ENCODE assay signal across 9 cellular contexts in genomic region chr3:51434746-51435323, GRCh38. TPM values are rescaled to one million over a fixed set of nuclear protein-coding genes. Genes with fewer than 3 reads are reported as not detected.
DNase-seq lines count a peak whose midpoint lies in the region; TF ChIP-seq lines count a peak whose summit lies in the region.
"Had no signal": no experiment of that assay in that cellular context is flagged by ENCODE, and none has a peak within 500 bp of the region (broad histone marks: within the 10 kb centered on the region; RNA-seq: fewer than 3 reads in every experiment).

No MANE protein-coding gene starts in this region.

- H3K36me3 ChIP-seq in neural progenitor cell (peaks cover 10% of the 10 kb centered on the region), vagina (peaks cover 0 to 34% of the 10 kb centered on the region in 2 donors)

- H3K9me3 ChIP-seq in neural progenitor cell (ENCODE audit: low read depth) (no peaks in the 10 kb centered on the region), vagina (no peaks in the 10 kb centered on the region)

- POLR2A ChIA-PET in activated CD4-positive, alpha-beta memory T cell treated with anti-CD3 and anti-CD28 coated beads, Interleukin-2, amount 10 ng/mL, durations not matched to agents 7 days and 5 days (lab: Charles Lee): interaction anchor here (1.4 kb wide), 1 partner anchor 65 kb away, joined by 5 read pairs; the partner anchor contains the start of gene DCAF1

- H3K9me3 Mint-ChIP-seq in activated CD4-positive, alpha-beta memory T cell treated with anti-CD3 and anti-CD28 coated beads, Interleukin-2, amount 10 ng/mL, durations not matched to agents 7 days and 5 days: no peaks in the 10 kb centered on the region
- H3K9me3 Mint-ChIP-seq in neural progenitor cell: no peaks in the 10 kb centered on the region

- H3K27ac Mint-ChIP-seq in activated CD4-positive, alpha-beta memory T cell treated with anti-CD3 and anti-CD28 coated beads, Interleukin-2, amount 10 ng/mL, durations not matched to agents 7 days and 5 days: peak overlapping the region; percentile 33
- H3K27ac Mint-ChIP-seq in neural progenitor cell: no peak overlapping the region

- no peak overlapping the region for H3K27ac ChIP-seq in neural progenitor cell
- H3K27ac ChIP-seq in vagina: no peak overlapping the region
- H3K27ac ChIP-seq: skin epidermis had no signal

- peak; percentile 60 for TF ChIP-seq CTCF in AG09319 (IDR thresholded peaks at IDR 0.05; ENCODE audit: low read depth, low read length)
- TF ChIP-seq CTCF in GM13977 (IDR thresholded peaks at IDR 0.05; ENCODE audit: extremely low read depth, insufficient read depth, missing control alignments): peak; percentile 77
- TF ChIP-seq CTCF in neural progenitor cell (IDR thresholded peaks at IDR 0.05): peak; percentile 78
- peak in 2 of 3 experiments; percentile 22 to 23 for TF ChIP-seq CTCF in vagina (IDR thresholded peaks at IDR 0.05)

- no peaks in the 10 kb centered on the region for H3F3A ChIP-seq in neural progenitor cell (ENCODE audit: low read depth)

- no peak overlapping the region for H3K4me2 ChIP-seq in neural progenitor cell

- no peak overlapping the region for H3K9ac ChIP-seq in neural progenitor cell

- CTCF ChIA-PET in activated CD4-positive, alpha-beta memory T cell treated with anti-CD3 and anti-CD28 coated beads, Interleukin-2, amount 10 ng/mL, durations not matched to agents 7 days and 5 days (lab: Charles Lee): interaction anchor here (0.6 to 4.9 kb wide), 14 partner anchors 9 to 619 kb away, joined by 3 to 45 read pairs (median 4); partner anchors contain the start of genes DCAF1, MANF and RBM15B

- H3K27me3 Mint-ChIP-seq in activated CD4-positive, alpha-beta memory T cell treated with anti-CD3 and anti-CD28 coated beads, Interleukin-2, amount 10 ng/mL, durations not matched to agents 7 days and 5 days: no peaks in the 10 kb centered on the region
- no peaks in the 10 kb centered on the region for H3K27me3 Mint-ChIP-seq in neural progenitor cell (ENCODE audit: insufficient read depth, low read depth)

- peaks cover 4% of the 10 kb centered on the region for H3K4me1 Mint-ChIP-seq in activated CD4-positive, alpha-beta memory T cell treated with anti-CD3 and anti-CD28 coated beads, Interleukin-2, amount 10 ng/mL, durations not matched to agents 7 days and 5 days
- H3K4me1 Mint-ChIP-seq in neural progenitor cell: no peaks in the 10 kb centered on the region

- intact Hi-C loops in vagina (cut with DNase I): loop anchor here (5.0 kb wide), 1 partner anchor 818 kb away; the partner anchor contains the start of gene MAPKAPK3

- H3K27me3 ChIP-seq in neural progenitor cell (no peaks in the 10 kb centered on the region), vagina (no peaks in the 10 kb centered on the region)

- DNase-seq in AG09319 (ENCODE audit: extremely low read depth, low read depth): no peak
- peak; percentile 57 for DNase-seq in GM13977 (ENCODE audit: low spot score)
- DNase-seq in NCI-H2081 treated with DMSO at 0.1 percent for 48 hours (lab: John Stamatoyannopoulos, UW): peak; percentile 0
- DNase-seq in activated CD4-positive, alpha-beta memory T cell treated with anti-CD3 and anti-CD28 coated beads, Interleukin-2, amount 10 ng/mL, durations not matched to agents 7 days and 5 days: peak; percentile 52
- DNase-seq in fibroblast of gingiva (ENCODE audit: low read depth): peak; percentile 33
- peak; percentile 65 for DNase-seq in neural progenitor cell (ENCODE audit: low spot score)
- no peak for DNase-seq in vagina (ENCODE audit: extremely low spot score in 2 of 2)
- DNase-seq in cortex of kidney (lab: John Stamatoyannopoulos, UW): no peak

- TF ChIP-seq POLR2A in vagina (IDR thresholded peaks at IDR 0.05): no peak

- H3K4me3 ChIP-seq in neural progenitor cell: no peak overlapping the region
- no peak overlapping the region for H3K4me3 ChIP-seq in vagina
- H3K4me3 ChIP-seq: skin epidermis had no signal

- H3K79me2 ChIP-seq in neural progenitor cell (ENCODE audit: low read depth): peaks cover 3% of the 10 kb centered on the region

- H3K36me3 Mint-ChIP-seq in activated CD4-positive, alpha-beta memory T cell treated with anti-CD3 and anti-CD28 coated beads, Interleukin-2, amount 10 ng/mL, durations not matched to agents 7 days and 5 days (ENCODE audit: low read depth): peaks cover 31% of the 10 kb centered on the region
- H3K36me3 Mint-ChIP-seq in neural progenitor cell: peaks cover 9% of the 10 kb centered on the region

- no peak overlapping the region for H3K4me3 Mint-ChIP-seq in activated CD4-positive, alpha-beta memory T cell treated with anti-CD3 and anti-CD28 coated beads, Interleukin-2, amount 10 ng/mL, durations not matched to agents 7 days and 5 days
- no peak overlapping the region for H3K4me3 Mint-ChIP-seq in neural progenitor cell

- H3K4me1 ChIP-seq in neural progenitor cell: no peaks in the 10 kb centered on the region
- H3K4me1 ChIP-seq in vagina: no peaks in the 10 kb centered on the region

- H4K20me1 ChIP-seq in neural progenitor cell (ENCODE audit: low read depth): peaks cover 13% of the 10 kb centered on the region

- in situ Hi-C loops in GM13977 (cut with MboI; ENCODE audit: low pct_unique_long_range_greater_than_20kb, low sequenced_read_pairs, unreplicated experiment): no loop called here

- H2AFZ ChIP-seq in neural progenitor cell (replicated peaks): no peak overlapping the region

RNA-seq across cellular contexts. Expression of gene RBM15B, which starts 43.8 kb away (rescaled TPM):
- 10 to 100 TPM; 24.5 to 25.4 TPM for total RNA-seq in activated CD4-positive, alpha-beta memory T cell treated with anti-CD3 and anti-CD28 coated beads, Interleukin-2, amount 10 ng/mL, durations not matched to agents 7 days and 5 days
- total RNA-seq in neural progenitor cell (ENCODE audit: low replicate concordance) (28.1 and 47.9 TPM in 2 replicates), vagina (20.6 TPM)

RNA-seq across cellular contexts. Expression of gene MANF, which starts 49.7 kb away (rescaled TPM):
- 100 to 1,000 TPM; 143 to 149 TPM for total RNA-seq in activated CD4-positive, alpha-beta memory T cell treated with anti-CD3 and anti-CD28 coated beads, Interleukin-2, amount 10 ng/mL, durations not matched to agents 7 days and 5 days
- total RNA-seq in neural progenitor cell (ENCODE audit: low replicate concordance) (51.1 and 68.9 TPM in 2 replicates), vagina (42.2 TPM)

Comparison
In these comparisons a context has a peak if more than half of its experiments do, and no peak if none do; other contexts are left out.
1. DNase-seq: peak in GM13977 (single experiment), NCI-H2081 treated with DMSO at 0.1 percent for 48 hours (single experiment), activated CD4-positive, alpha-beta memory T cell treated with anti-CD3 and anti-CD28 coated beads, Interleukin-2, amount 10 ng/mL, durations not matched to agents 7 days and 5 days (single experiment), fibroblast of gingiva (single experiment) and neural progenitor cell (single experiment); none in AG09319 (single experiment), vagina (0 of 2) and cortex of kidney (single experiment).
2. CTCF ChIP-seq: peak in every context shown above with its lines; median percentile 78 in neural progenitor cell; 77 in GM13977; 60 in AG09319; 22 in vagina.